In genomic region chr21:42062543-42063022, GRCh38 we compare ENCODE assay signal across 8 cellular contexts. TPM values are rescaled to one million over a fixed set of nuclear protein-coding genes. Genes with fewer than 3 reads are reported as not detected.
DNase-seq lines count a peak whose midpoint lies in the region; ATAC-seq and TF ChIP-seq lines count a peak whose summit lies in the region.

No MANE protein-coding gene starts in this region.

- TF ChIP-seq POLR2A in testis (IDR thresholded peaks at IDR 0.05) = no peak

- ATAC-seq in GM21723 (IDR thresholded peaks at IDR 0.05; ENCODE audit: unreplicated experiment) = peak; percentile 52

- H3K36me3 ChIP-seq in GM06990 (ENCODE audit: control insufficient read depth, insufficient read depth, low read length) = no peaks in the 10 kb centered on the region
- no peaks in the 10 kb centered on the region for H3K36me3 ChIP-seq in mucosa of rectum (ENCODE audit: control insufficient read depth in 2 of 2, insufficient read depth in 2 of 2, low read length in 2 of 2)
- no peaks in the 10 kb centered on the region for H3K36me3 ChIP-seq in testis (ENCODE audit: low read depth, missing control alignments)

- H3K27me3 ChIP-seq in GM06990 (replicated peaks; ENCODE audit: control insufficient read depth, insufficient read depth, low read length) (no peaks in the 10 kb centered on the region), mucosa of rectum (ENCODE audit: control insufficient read depth in 2 of 2, insufficient read depth in 2 of 2, low read length in 2 of 2) (no peaks in the 10 kb centered on the region), testis (no peaks in the 10 kb centered on the region)

- no peaks in the 10 kb centered on the region for H3K9me3 ChIP-seq in mucosa of rectum (ENCODE audit: control insufficient read depth in 2 of 2, low read length in 2 of 2)
- H3K9me3 ChIP-seq in testis = no peaks in the 10 kb centered on the region

- peak overlapping the region; percentile 40 for H3K4me3 ChIP-seq in GM06990 (replicated peaks; ENCODE audit: low read depth, low read length)
- H3K4me3 ChIP-seq in mucosa of rectum (ENCODE audit: low read length in 2 of 2) = peak overlapping the region in 1 of 2 donors; percentile 69
- no peak overlapping the region for H3K4me3 ChIP-seq in testis
- H3K4me3 ChIP-seq in foreskin fibroblast (ENCODE audit: low read depth in 1 of 2, low read length in 2 of 2) = no peak overlapping the region

- intact Hi-C loops in testis (cut with DNase I; ENCODE audit: low total_unique reads) = no loop called here

- DNase-seq in GM06990 (ENCODE audit: extremely low read depth, insufficient read length) = peak; percentile 92
- DNase-seq in NCI-H1092 treated with DMSO at 0.1 percent for 48 hours (lab: John Stamatoyannopoulos, UW) = peak; percentile 68
- DNase-seq in activated T-cell treated with anti-CD3 and anti-CD28 coated beads for 1 hour (ENCODE audit: low read depth) = peak; percentile 81
- DNase-seq in testis = peak; percentile 28
- no peak for DNase-seq in foreskin fibroblast
- no peak for DNase-seq in SK-N-DZ (ENCODE audit: low spot score)

- H3K4me1 ChIP-seq in mucosa of rectum (ENCODE audit: control insufficient read depth in 2 of 2, insufficient read depth in 2 of 2, low read length in 2 of 2) = peaks cover 34 to 52% of the 10 kb centered on the region in 2 donors
- no peaks in the 10 kb centered on the region for H3K4me1 ChIP-seq in testis

- 67 to 71% methylated on average over 19 of the region's 19 CpGs for WGBS in testis, 2 donors

- TF ChIP-seq CTCF in GM06990 (IDR thresholded peaks at IDR 0.05; ENCODE audit: insufficient read depth, low read length, poor library complexity, severe bottlenecking) = no peak
- no peak for TF ChIP-seq CTCF in testis (IDR thresholded peaks at IDR 0.05)
- no peak for TF ChIP-seq CTCF in foreskin fibroblast (IDR thresholded peaks at IDR 0.05; ENCODE audit: low read depth, low read length)

- H3K9ac ChIP-seq in mucosa of rectum (ENCODE audit: low read depth in 1 of 2, low read length in 2 of 2) = peak overlapping the region in 1 of 2 donors; percentile 65

- H3K27ac ChIP-seq in mucosa of rectum (ENCODE audit: low read depth in 2 of 2, low read length in 2 of 2) (peak overlapping the region; percentile 53 to 84), testis (no peak overlapping the region)

RNA-seq across cellular contexts. Expression of gene UMODL1, which starts 8.5 kb away (rescaled TPM):
- total RNA-seq in testis = 1 to 10 TPM; 1.7 to 7.8 TPM
- polyA plus RNA-seq in testis (ENCODE audit: insufficient read depth, low read depth, low replicate concordance) = 6.8 TPM
- not detected in 2 replicates for polyA plus RNA-seq in SK-N-DZ (2014; cell fraction: cytosol; rRNA removed)
- polyA plus RNA-seq in SK-N-DZ (2014; cell fraction: nucleus; rRNA removed) = not detected in 2 replicates

RNA-seq across cellular contexts. Expression of gene ZBTB21, which starts 52.4 kb away (rescaled TPM):
- total RNA-seq in testis = 10 to 100 TPM; 26.3 to 30.9 TPM
- polyA plus RNA-seq in testis (ENCODE audit: insufficient read depth, low read depth, low replicate concordance) = 18.1 TPM
- polyA plus RNA-seq in SK-N-DZ (2014; cell fraction: cytosol; rRNA removed) = 4.3 and 6.2 TPM in 2 replicates
- 3.1 and 3.9 TPM in 2 replicates for polyA plus RNA-seq in SK-N-DZ (2014; cell fraction: nucleus; rRNA removed)

Comparison
In these comparisons a context has a peak if more than half of its experiments do, and no peak if none do; other contexts are left out.
1. DNase-seq: peak in GM06990 (single experiment), NCI-H1092 treated with DMSO at 0.1 percent for 48 hours (single experiment), activated T-cell treated with anti-CD3 and anti-CD28 coated beads for 1 hour (single experiment) and testis (single experiment); none in foreskin fibroblast (0 of 2) and SK-N-DZ (single experiment).
2. H3K27ac ChIP-seq: peak in mucosa of rectum (2 of 2); none in testis (0 of 2).